Comparison of ENCODE assay signal across 1 cellular context in genomic region chr3:190306026-190306425, GRCh38.
TF ChIP-seq lines count a peak whose summit lies in the region.

No MANE protein-coding gene starts in this region.

TF ChIP-seq in HepG2, 621 proteins besides CTCF, POLR2A, EP300 and RAD21:
- TF ChIP-seq THYN1 (CRISPR knock-in tag; IDR thresholded peaks at IDR 0.05; ENCODE audit: borderline replicate concordance, low read depth) (no peak), ZNF775 (CRISPR knock-in tag; IDR thresholded peaks at IDR 0.05; ENCODE audit: borderline replicate concordance) (no peak), MIXL1 (CRISPR knock-in tag; IDR thresholded peaks at IDR 0.05) (no peak)
